Comparison of ENCODE assay signal across 8 cellular contexts in the genomic region with DNA sequence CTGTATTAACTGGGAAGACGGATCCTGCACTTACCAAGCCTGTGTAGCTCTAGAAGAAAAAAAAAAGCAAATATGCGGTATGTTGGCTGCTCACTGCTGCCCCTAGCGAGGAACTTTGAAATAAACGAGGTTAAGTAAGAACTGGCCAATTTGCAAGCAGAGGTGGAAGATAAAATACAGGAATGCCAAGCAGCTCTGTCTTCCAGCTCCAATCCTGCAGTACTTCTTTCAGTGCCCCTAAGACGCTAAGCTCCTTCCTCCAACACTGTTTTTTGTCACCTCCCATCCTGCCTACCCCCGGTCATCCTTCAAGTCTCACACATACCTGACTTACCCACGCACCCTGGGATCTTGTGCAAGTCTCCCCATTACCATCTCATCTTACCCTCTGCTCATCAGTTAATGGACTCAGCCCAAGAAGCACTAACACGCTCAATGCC. TPM values are rescaled to one million over a fixed set of nuclear protein-coding genes. Genes with fewer than 3 reads are reported as not detected.
A peak's percentile ranks its signal among the peaks of the same experiment; 100 is the strongest.
DNase-seq lines count a peak whose midpoint lies in the region; ATAC-seq and TF ChIP-seq lines count a peak whose summit lies in the region.

No MANE protein-coding gene starts in this region.

- CTCF ChIA-PET in CD4-positive, alpha-beta memory T cell (lab: Charles Lee; ENCODE audit: partially characterized antibody): interaction anchor here (0.8 to 3.5 kb wide), 17 partner anchors 8 to 1846 kb away, joined by 3 to 60 read pairs (median 3); partner anchors contain the start of gene GLRX3

- intact Hi-C loops in CD4-positive, alpha-beta memory T cell (cut with micrococcal nuclease): loop anchor here (1.0 to 5.0 kb wide), 6 partner anchors 26 to 1078 kb away; partner anchors contain the start of genes EBF3 and GLRX3

- ATAC-seq in GM18909 (IDR thresholded peaks at IDR 0.05; ENCODE audit: poor library complexity, unreplicated experiment): no peak

- H3K27me3 ChIP-seq in CD4-positive, alpha-beta memory T cell (ENCODE audit: insufficient read depth, low read length): no peaks in the 10 kb centered on the region
- H3K27me3 ChIP-seq in HL-60 (ENCODE audit: insufficient read depth, poor library complexity, severe bottlenecking): no peaks in the 10 kb centered on the region

- peak overlapping the region; percentile 92 to 99 (median 98) for H3K4me3 Mint-ChIP-seq in CD4-positive, alpha-beta memory T cell
- H3K4me3 Mint-ChIP-seq in endothelial cell (ENCODE audit: unreplicated experiment) (peak overlapping the region; percentile 91), mesothelial cell of epicardium (peak overlapping the region; percentile 97)

- no peaks in the 10 kb centered on the region for H3K36me3 ChIP-seq in CD4-positive, alpha-beta memory T cell (ENCODE audit: insufficient read depth, low read length)

- peak; percentile 81 for TF ChIP-seq CTCF in HL-60 (IDR thresholded peaks at IDR 0.05; ENCODE audit: insufficient read depth, low read length)
- peak; percentile 86 for TF ChIP-seq CTCF in endothelial cell (IDR thresholded peaks at IDR 0.05; ENCODE audit: unreplicated experiment)
- TF ChIP-seq CTCF in mesothelial cell of epicardium (IDR thresholded peaks at IDR 0.05; ENCODE audit: unreplicated experiment): peak; percentile 92

- H3K4me3 ChIP-seq in CD4-positive, alpha-beta memory T cell (ENCODE audit: low read length in 2 of 2): peak overlapping the region; percentile 72 to 87
- H3K4me3 ChIP-seq in HL-60 (replicated peaks; ENCODE audit: insufficient read depth, low read length): peak overlapping the region; percentile 87

- H3K4me1 ChIP-seq in CD4-positive, alpha-beta memory T cell (ENCODE audit: insufficient read depth, low read length): peaks cover 46% of the 10 kb centered on the region

- H3K4me1 Mint-ChIP-seq in CD4-positive, alpha-beta memory T cell: peaks cover 34 to 72% (median 53%) of the 10 kb centered on the region in 4 donors
- H3K4me1 Mint-ChIP-seq in endothelial cell (ENCODE audit: unreplicated experiment): peaks cover 17% of the 10 kb centered on the region
- peaks cover 16% of the 10 kb centered on the region for H3K4me1 Mint-ChIP-seq in mesothelial cell of epicardium

- H3K9me3 ChIP-seq in CD4-positive, alpha-beta memory T cell (ENCODE audit: control insufficient read depth in 1 of 2, low read length in 2 of 2): no peaks in the 10 kb centered on the region

- H3K27ac Mint-ChIP-seq in CD4-positive, alpha-beta memory T cell: peak overlapping the region; percentile 94 to 100 (median 99)
- H3K27ac Mint-ChIP-seq in endothelial cell (ENCODE audit: unreplicated experiment) (peak overlapping the region; percentile 70), mesothelial cell of epicardium (peak overlapping the region; percentile 92)

- DNase-seq in CD4-positive, alpha-beta memory T cell: peak; percentile 74 to 84 (median 82)
- peak; percentile 45 to 70 for DNase-seq in HL-60 (ENCODE audit: low read depth in 1 of 2, low spot score in 1 of 2)
- peak; percentile 76 for DNase-seq in NCI-H82 (lab: John Stamatoyannopoulos, UW)
- peak; percentile 66 for DNase-seq in activated CD8-positive, alpha-beta memory T cell treated with anti-CD3 and anti-CD28 coated beads, Interleukin-2, amount 50 U/mL, for 4 hours
- DNase-seq in endothelial cell (ENCODE audit: low spot score): peak; percentile 75
- peak; percentile 45 to 79 for DNase-seq in mesothelial cell of epicardium (ENCODE audit: low spot score in 2 of 2, unreplicated experiment in 2 of 2)
- DNase-seq in stimulated activated CD8-positive, alpha-beta memory T cell treated with anti-CD3 and anti-CD28 coated beads, Interleukin-2, amount 100 ng/mL, for 1 hour (ENCODE audit: low read depth in 2 of 2): peak; percentile 17 to 51

- peaks cover 0 to 12% of the 10 kb centered on the region in 2 donors for H3K36me3 Mint-ChIP-seq in CD4-positive, alpha-beta memory T cell
- H3K36me3 Mint-ChIP-seq in endothelial cell (ENCODE audit: low read depth, unreplicated experiment) (peaks cover 10% of the 10 kb centered on the region), mesothelial cell of epicardium (peaks cover under 1% of the 10 kb centered on the region)

- POLR2A ChIA-PET in CD4-positive, alpha-beta memory T cell (lab: Charles Lee; ENCODE audit: partially characterized antibody): interaction anchor here (0.8 to 3.7 kb wide), 12 partner anchors 9 to 1898 kb away, joined by 3 to 178 read pairs (median 8); partner anchors contain the start of genes GLRX3 and MGMT

- peak overlapping the region; percentile 87 for H3K27ac ChIP-seq in CD4-positive, alpha-beta memory T cell (ENCODE audit: low read depth, low read length)
- peak overlapping the region; percentile 86 for H3K27ac ChIP-seq in HL-60 (replicated peaks)

- no peaks in the 10 kb centered on the region for H3K27me3 Mint-ChIP-seq in CD4-positive, alpha-beta memory T cell
- H3K27me3 Mint-ChIP-seq in endothelial cell (ENCODE audit: unreplicated experiment) (peaks cover 10% of the 10 kb centered on the region), mesothelial cell of epicardium (ENCODE audit: low read depth) (peaks cover 8% of the 10 kb centered on the region)

- peaks cover 0 to under 1% (median 0%) of the 10 kb centered on the region in 8 donors for H3K9me3 Mint-ChIP-seq in CD4-positive, alpha-beta memory T cell
- H3K9me3 Mint-ChIP-seq in endothelial cell (ENCODE audit: unreplicated experiment) (no peaks in the 10 kb centered on the region), mesothelial cell of epicardium (peaks cover 7% of the 10 kb centered on the region)

RNA-seq across cellular contexts. Expression of gene C10orf143, which starts 0.8 kb away (rescaled TPM):
- 1 to 10 TPM; 9.2 TPM for total RNA-seq in CD4-positive, alpha-beta memory T cell
- polyA plus RNA-seq in CD4-positive, alpha-beta memory T cell: 10 to 100 TPM; 18.7 to 33.9 TPM
- 3.4 TPM for total RNA-seq in endothelial cell (ENCODE audit: unreplicated experiment)
- 2.2 to 3.4 TPM (median 2.9 TPM) in 3 replicates for total RNA-seq in mesothelial cell of epicardium

RNA-seq across cellular contexts. Expression of gene GLRX3, which starts 26.4 kb away (rescaled TPM):
- 10 to 100 TPM; 39.3 to 41.8 TPM for total RNA-seq in CD4-positive, alpha-beta memory T cell
- polyA plus RNA-seq in CD4-positive, alpha-beta memory T cell: 100 to 1,000 TPM in 1 of 2 donors, 10 to 100 TPM in 1; 77.9 to 116 TPM
- total RNA-seq in endothelial cell (ENCODE audit: unreplicated experiment): 111 TPM
- 70.0 to 76.8 TPM (median 74.6 TPM) in 3 replicates for total RNA-seq in mesothelial cell of epicardium
